ENCODE assay signal across 4 cellular contexts in the genomic region with DNA sequence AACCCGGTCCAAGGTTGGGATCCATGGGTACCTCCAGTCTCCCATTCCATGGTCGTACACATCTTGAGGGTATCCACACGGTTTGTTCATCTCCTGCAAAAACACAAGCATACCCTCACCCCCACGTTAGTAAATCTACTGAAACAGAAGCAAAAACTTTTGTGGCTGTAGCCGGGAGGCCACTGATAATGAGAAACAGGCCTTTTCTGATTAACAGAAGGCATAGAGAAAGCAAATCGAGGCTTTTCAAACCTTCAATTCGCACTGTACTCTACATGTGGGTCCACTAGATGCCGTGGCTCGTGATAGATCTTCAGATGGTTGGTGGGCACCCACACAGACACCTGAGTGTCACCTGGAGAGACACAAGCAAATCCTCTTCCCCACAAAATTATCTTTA. TPM values are rescaled to one million over a fixed set of nuclear protein-coding genes. Genes with fewer than 3 reads are reported as not detected.
"Had no signal": no experiment of that assay in that cellular context is flagged by ENCODE, and none has a peak within 500 bp of the region (broad histone marks: within the 10 kb centered on the region; RNA-seq: fewer than 3 reads in every experiment).

No MANE protein-coding gene starts in this region.

RNA-seq across cellular contexts. Expression of gene PRR18, which starts 37.5 kb away (rescaled TPM):
- total RNA-seq: M059J, PC-9, RPMI7951, SK-MEL-5 had no signal
